12 cellular contexts compared by ENCODE assay signal in genomic region chr11:130653838-130654601, GRCh38.
DNase-seq lines count a peak whose midpoint lies in the region; ATAC-seq and TF ChIP-seq lines count a peak whose summit lies in the region.
"Had no signal": no experiment of that assay in that cellular context is flagged by ENCODE, and none has a peak within 500 bp of the region (broad histone marks: within the 10 kb centered on the region; RNA-seq: fewer than 3 reads in every experiment).

No MANE protein-coding gene starts in this region.

- no peaks in the 10 kb centered on the region for H3K36me3 ChIP-seq in mammary epithelial cell (ENCODE audit: insufficient read depth, low read length)

- no peak for ATAC-seq in HG03432 (IDR thresholded peaks at IDR 0.05; ENCODE audit: unreplicated experiment)

- CTCF ChIA-PET in mammary epithelial cell (lab: Charles Lee; ENCODE audit: low non-redundant PET): no interaction called here

- no peak overlapping the region for H3K9ac ChIP-seq in mammary epithelial cell (ENCODE audit: insufficient read depth, low read length)

- no peak overlapping the region for H3K27ac ChIP-seq in mammary epithelial cell (ENCODE audit: insufficient read depth, low read depth, low read length)

- no peaks in the 10 kb centered on the region for H3K9me3 ChIP-seq in mammary epithelial cell (replicated peaks; ENCODE audit: insufficient read depth, low read length)

- H2AFZ ChIP-seq in mammary epithelial cell (ENCODE audit: low read depth, low read length): peak overlapping the region; percentile 62

- H3K4me1 ChIP-seq in mammary epithelial cell (ENCODE audit: insufficient read depth, low read length): peaks cover 10% of the 10 kb centered on the region
- H3K4me1 ChIP-seq: Caco-2 had no signal

- peak overlapping the region; percentile 12 for H3K4me2 ChIP-seq in mammary epithelial cell (ENCODE audit: insufficient read depth, low read depth, low read length)

- no peak for TF ChIP-seq CTCF in mammary epithelial cell (conservative IDR thresholded peaks at IDR 0.05 in 1 of 2, IDR thresholded peaks at IDR 0.05 in 1 of 2; ENCODE audit: extremely low read depth in 1 of 2, insufficient read depth in 1 of 2, low read depth in 1 of 2, low read length in 2 of 2)
- no peak for TF ChIP-seq CTCF in retinal pigment epithelial cell (conservative IDR thresholded peaks at IDR 0.05; ENCODE audit: low read depth, low read length)

- intact Hi-C loops in mammary epithelial cell (cut with micrococcal nuclease): no loop called here

- H3K4me3 ChIP-seq in mammary epithelial cell (replicated peaks in 1 of 3; ENCODE audit: insufficient read depth in 1 of 3, low read depth in 2 of 3, low read length in 3 of 3) (no peak overlapping the region), retinal pigment epithelial cell (ENCODE audit: low read length) (no peak overlapping the region)

- in situ Hi-C loops in mammary epithelial cell (cut with MboI; ENCODE audit: low sequenced_read_pairs in 2 of 2) (no loop called here), KBM-7 (cut with MboI; ENCODE audit: low pct_unique_long_range_greater_than_20kb, low sequenced_read_pairs) (no loop called here)

- BruUV-seq in mammary epithelial cell (replicated peaks; lab: Mats Ljungman, UMichigan): no TSS peak

- no peaks in the 10 kb centered on the region for H3K79me2 ChIP-seq in mammary epithelial cell (ENCODE audit: insufficient read depth, low read length)

- H4K20me1 ChIP-seq in mammary epithelial cell (ENCODE audit: insufficient read depth, low read length): no peaks in the 10 kb centered on the region

- dilution Hi-C loops in mammary epithelial cell (cut with HindIII; ENCODE audit: low sequenced_read_pairs): no loop called here

- DNase-seq in GM03348 (ENCODE audit: low spot score) (peak; percentile 80), mammary epithelial cell (no peak), iPS-NIHi11 (ENCODE audit: low spot score) (peak; percentile 61), retinal pigment epithelial cell (ENCODE audit: low read depth) (peak; percentile 80), KBM-7 (no peak), SW 1271 (lab: John Stamatoyannopoulos, UW) (no peak), NCI-H748 treated with DMSO at 0.1 percent for 48 hours (lab: John Stamatoyannopoulos, UW) (no peak)
- DNase-seq: activated gamma-delta T cell treated with Interleukin-2 at 50 U/mL for 16 hours, Caco-2, NCI-H1930, T-helper 2 cell had no signal

- H3K27me3 ChIP-seq in mammary epithelial cell (ENCODE audit: insufficient read depth, low read length): no peaks in the 10 kb centered on the region

- WGBS in mammary epithelial cell (ENCODE audit: low coverage, missing lambda C conversion rate): 23% methylated on average over 5 of the region's 5 CpGs

Comparison
In these comparisons a context has a peak if more than half of its experiments do, and no peak if none do; other contexts are left out.
1. DNase-seq: peak in GM03348 (single experiment), iPS-NIHi11 (single experiment) and retinal pigment epithelial cell (single experiment); none in mammary epithelial cell (single experiment), KBM-7 (single experiment), SW 1271 (0 of 2) and NCI-H748 treated with DMSO at 0.1 percent for 48 hours (single experiment).